ENCODE assay signal across 15 cellular contexts in genomic region chr15:53869044-53869805, GRCh38.
A peak's percentile ranks its signal among the peaks of the same experiment; 100 is the strongest.
DNase-seq lines count a peak whose midpoint lies in the region; ATAC-seq, FAIRE-seq and TF ChIP-seq lines count a peak whose summit lies in the region.
"Had no signal": no experiment of that assay in that cellular context is flagged by ENCODE, and none has a peak within 500 bp of the region (broad histone marks: within the 10 kb centered on the region; RNA-seq: fewer than 3 reads in every experiment).

No MANE protein-coding gene starts in this region.

- no peak overlapping the region for H4K5ac ChIP-seq in mesendoderm (ENCODE audit: low read length)

- H2AFZ ChIP-seq in KMS-11 (ENCODE audit: low read depth) = no peak overlapping the region
- H2AFZ ChIP-seq: hepatocyte had no signal

- no peak overlapping the region for H2BK120ac ChIP-seq in mesendoderm (ENCODE audit: low read depth, low read length)

- H3K4me2 ChIP-seq in KMS-11 (no peak overlapping the region), mesendoderm (ENCODE audit: low read length) (no peak overlapping the region)
- H3K4me2 ChIP-seq: hepatocyte had no signal

- H3K79me1 ChIP-seq in mesendoderm (ENCODE audit: low read length) = no peaks in the 10 kb centered on the region

- H4K20me1 ChIP-seq in KMS-11 (ENCODE audit: insufficient read depth) = no peaks in the 10 kb centered on the region

- peaks cover 9% of the 10 kb centered on the region for H3K9me3 ChIP-seq in mucosa of descending colon
- H3K9me3 ChIP-seq: upper lobe of left lung had no signal

- no peak for ATAC-seq in HG02852 (IDR thresholded peaks at IDR 0.05; ENCODE audit: unreplicated experiment)
- no peak for ATAC-seq in mucosa of descending colon
- ATAC-seq: activated CD8-positive, alpha-beta T cell treated with anti-CD3 and anti-CD28 coated beads for 36 hours had no signal

- H3K56ac ChIP-seq in mesendoderm (ENCODE audit: low read length) = no peak overlapping the region

- no peak overlapping the region for H3K4me3 ChIP-seq in KMS-11 (IDR thresholded peaks at IDR 0.05; ENCODE audit: insufficient read depth, low read depth, low read length)
- H3K4me3 ChIP-seq in astrocyte of the spinal cord (ENCODE audit: low read depth, low read length) = no peak overlapping the region
- H3K4me3 ChIP-seq in mesendoderm (ENCODE audit: low read length) = no peak overlapping the region
- H3K4me3 ChIP-seq in mucosa of descending colon = no peak overlapping the region
- H3K4me3 ChIP-seq: hepatocyte, upper lobe of left lung had no signal

- H3K4me1 ChIP-seq in KMS-11 (ENCODE audit: low read depth, poor library complexity, severe bottlenecking) (no peaks in the 10 kb centered on the region), mesendoderm (ENCODE audit: control insufficient read depth, low read depth, low read length) (no peaks in the 10 kb centered on the region), mucosa of descending colon (ENCODE audit: low read depth) (no peaks in the 10 kb centered on the region)
- H3K4me1 ChIP-seq: upper lobe of left lung had no signal

- H3K79me2 ChIP-seq in KMS-11 (ENCODE audit: insufficient read depth, low read depth) = no peaks in the 10 kb centered on the region
- no peaks in the 10 kb centered on the region for H3K79me2 ChIP-seq in mesendoderm (ENCODE audit: control insufficient read depth, insufficient read depth, low read length)
- H3K79me2 ChIP-seq: hepatocyte had no signal

- no peak overlapping the region for H3K23ac ChIP-seq in mesendoderm (ENCODE audit: low read length)

- H3K27me3 ChIP-seq in KMS-11 (ENCODE audit: insufficient read depth, low read depth) (no peaks in the 10 kb centered on the region), mesendoderm (ENCODE audit: insufficient read depth, low read length, poor library complexity) (no peaks in the 10 kb centered on the region)
- H3K27me3 ChIP-seq: hepatocyte, upper lobe of left lung had no signal

- intact Hi-C loops in mucosa of descending colon (cut with DNase I, micrococcal nuclease) = no loop called here

- no peak overlapping the region for H2BK15ac ChIP-seq in mesendoderm (replicated peaks; ENCODE audit: low read depth)

- H3K9ac ChIP-seq in KMS-11 = no peak overlapping the region
- H3K9ac ChIP-seq in mesendoderm (ENCODE audit: low read length) = no peak overlapping the region

- no peak overlapping the region for H3K18ac ChIP-seq in mesendoderm (ENCODE audit: low read length)

- H2AK5ac ChIP-seq in mesendoderm (ENCODE audit: low read length) = no peak overlapping the region

- TF ChIP-seq CTCF in KMS-11 (conservative IDR thresholded peaks at IDR 0.05; ENCODE audit: low read depth, low read length) (peak; percentile 58), astrocyte of the spinal cord (IDR thresholded peaks at IDR 0.05; ENCODE audit: low read depth, low read length) (peak; percentile 7), mucosa of descending colon (IDR thresholded peaks at IDR 0.05) (no peak), D721Med (IDR thresholded peaks at IDR 0.05; ENCODE audit: insufficient read depth, missing control alignments) (no peak)

- DNase-seq in DMS 273 (lab: John Stamatoyannopoulos, UW; ENCODE audit: unreplicated experiment) = peak; percentile 5
- DNase-seq in DMS 273 treated with DMSO at 0.1 percent for 48 hours (lab: John Stamatoyannopoulos, UW) = no peak
- DNase-seq in astrocyte of the spinal cord (ENCODE audit: low read depth, low spot score) = no peak
- DNase-seq in mesendoderm = peak; percentile 28
- DNase-seq in mucosa of descending colon = no peak
- no peak for DNase-seq in D721Med (ENCODE audit: insufficient read length, low spot score)
- DNase-seq: 8988T; activated CD8-positive, alpha-beta T cell treated with anti-CD3 and anti-CD28 coated beads for 36 hours; NCI-H2081; upper lobe of left lung had no signal

- H3K27ac ChIP-seq in KMS-11 = no peak overlapping the region
- H3K27ac ChIP-seq in mesendoderm (ENCODE audit: low read depth, low read length) = no peak overlapping the region
- H3K27ac ChIP-seq: upper lobe of left lung had no signal

- FAIRE-seq in D721Med (lab: Jason Lieb, UNC) = no peak
- FAIRE-seq: endothelial cell of umbilical vein, GM18507 had no signal

- WGBS in mesendoderm (ENCODE audit: extremely low coverage, insufficient coverage, low lambda C conversion rate) = no CpG with 5 or more reads among the region's 7 CpGs

- H3K36me3 ChIP-seq in KMS-11 (ENCODE audit: insufficient read depth) (no peaks in the 10 kb centered on the region), mesendoderm (ENCODE audit: control insufficient read depth, insufficient read depth, low read length) (no peaks in the 10 kb centered on the region), mucosa of descending colon (ENCODE audit: low read depth) (no peaks in the 10 kb centered on the region)
- H3K36me3 ChIP-seq: upper lobe of left lung had no signal

- no peak overlapping the region for H3K4ac ChIP-seq in mesendoderm (ENCODE audit: low read depth, low read length)

- H4K8ac ChIP-seq in mesendoderm (ENCODE audit: low read depth, low read length) = no peak overlapping the region

- in situ Hi-C loops in astrocyte of the spinal cord (cut with HindIII; ENCODE audit: low sequenced_read_pairs) = no loop called here

- H2BK5ac ChIP-seq in mesendoderm (ENCODE audit: low read length) = no peak overlapping the region

Comparison
In these comparisons a context has a peak if more than half of its experiments do, and no peak if none do; other contexts are left out.
1. DNase-seq: peak in DMS 273 (single experiment) and mesendoderm (single experiment); none in DMS 273 treated with DMSO at 0.1 percent for 48 hours (single experiment), astrocyte of the spinal cord (single experiment), mucosa of descending colon (0 of 3) and D721Med (single experiment).
2. CTCF ChIP-seq: peak in KMS-11 (single experiment) and astrocyte of the spinal cord (single experiment); none in mucosa of descending colon (single experiment) and D721Med (single experiment).